ENCODE assay signal across 16 cellular contexts in genomic region chr11:132959663-132960062, GRCh38.
A peak's percentile ranks its signal among the peaks of the same experiment; 100 is the strongest.
DNase-seq lines count a peak whose midpoint lies in the region; ATAC-seq and TF ChIP-seq lines count a peak whose summit lies in the region.
"Had no signal": no experiment of that assay in that cellular context is flagged by ENCODE, and none has a peak within 500 bp of the region (broad histone marks: within the 10 kb centered on the region; RNA-seq: fewer than 3 reads in every experiment).

No MANE protein-coding gene starts in this region.

- H3K27ac ChIP-seq in esophagus muscularis mucosa (replicated peaks in 1 of 4): peak overlapping the region in 1 of 4 donors; percentile 6

- H3K27me3 Mint-ChIP-seq in brain: peaks cover 4% of the 10 kb centered on the region
- H3K27me3 Mint-ChIP-seq: B cell had no signal

- TF ChIP-seq EP300 in esophagus muscularis mucosa (IDR thresholded peaks at IDR 0.05): no peak

- no peaks in the 10 kb centered on the region for H3K9me3 ChIP-seq in esophagus muscularis mucosa
- H3K9me3 ChIP-seq: HAP-1 had no signal

- H3K36me3 ChIP-seq in esophagus muscularis mucosa: no peaks in the 10 kb centered on the region
- H3K36me3 ChIP-seq: HAP-1 had no signal

- peaks cover 0 to 7% (median 0%) of the 10 kb centered on the region in 4 donors for H3K27me3 ChIP-seq in esophagus muscularis mucosa

- H3K4me3 ChIP-seq in AG10803 (ENCODE audit: low read length) (no peak overlapping the region), esophagus muscularis mucosa (peak overlapping the region in 1 of 4 donors; percentile 9)
- H3K4me3 ChIP-seq: HAP-1 had no signal

- intact Hi-C loops in esophagus muscularis mucosa (cut with DNase I) (no loop called here), sciatic nerve (cut with DNase I) (no loop called here)

- DNase-seq in AG10803 (ENCODE audit: low read depth) (peak; percentile 6), esophagus muscularis mucosa (ENCODE audit: extremely low spot score) (peak; percentile 50), sciatic nerve (ENCODE audit: low spot score) (no peak), NCI-H446 treated with DMSO at 0.1 percent for 48 hours (lab: John Stamatoyannopoulos, UW) (no peak), DMS153 treated with DMSO at 0.1 percent for 48 hours (lab: John Stamatoyannopoulos, UW; ENCODE audit: unreplicated experiment) (no peak)
- DNase-seq in stimulated activated CD4-positive, alpha-beta T cell treated with anti-CD3 and anti-CD28 coated beads, Interleukin-4, amount 100 ng/mL, for 24 hours: no peak
- DNase-seq: ACHN; CD4-positive, alpha-beta memory T cell; DMS79 treated with DMSO at 0.1 percent for 48 hours; EL; GDM1; HFFc6; IMR-90 had no signal

- TF ChIP-seq CTCF in AG10803 (conservative IDR thresholded peaks at IDR 0.05; ENCODE audit: low read length): no peak
- no peak for TF ChIP-seq CTCF in brain (conservative IDR thresholded peaks at IDR 0.05)
- no peak for TF ChIP-seq CTCF in esophagus muscularis mucosa (IDR thresholded peaks at IDR 0.05)

- no peaks in the 10 kb centered on the region for H3K36me3 Mint-ChIP-seq in brain
- H3K36me3 Mint-ChIP-seq: CD4-positive, alpha-beta memory T cell had no signal

- WGBS in esophagus muscularis mucosa: 52% methylated on average over 4 of the region's 4 CpGs

- H3K27ac Mint-ChIP-seq in brain: peak overlapping the region in 3 of 5 experiments; percentile 9 to 94 (median 74)
- H3K27ac Mint-ChIP-seq: B cell; CD4-positive, alpha-beta memory T cell; HFFc6 had no signal

- peaks cover 0 to 14% (median 7%) of the 10 kb centered on the region in 4 donors for H3K4me1 ChIP-seq in esophagus muscularis mucosa
- H3K4me1 ChIP-seq: HAP-1 had no signal

- peak overlapping the region in 1 of 5 experiments; percentile 31 for H3K4me3 Mint-ChIP-seq in brain
- H3K4me3 Mint-ChIP-seq: B cell; CD4-positive, alpha-beta memory T cell; HFFc6 had no signal

- TF ChIP-seq POLR2A in esophagus muscularis mucosa (IDR thresholded peaks at IDR 0.05; ENCODE audit: low read depth): no peak

- H3K4me1 Mint-ChIP-seq in brain: peaks cover 31% of the 10 kb centered on the region
- H3K4me1 Mint-ChIP-seq: B cell had no signal

- peak; percentile 74 for ATAC-seq in sciatic nerve

- H3K9me3 Mint-ChIP-seq in brain: peaks cover 0 to 11% (median 0%) of the 10 kb centered on the region in 5 experiments
- H3K9me3 Mint-ChIP-seq: HFFc6 had no signal

Comparison
In these comparisons a context has a peak if more than half of its experiments do, and no peak if none do; other contexts are left out.
1. DNase-seq: peak in AG10803 (single experiment) and esophagus muscularis mucosa (single experiment); none in sciatic nerve (single experiment), NCI-H446 treated with DMSO at 0.1 percent for 48 hours (single experiment), DMS153 treated with DMSO at 0.1 percent for 48 hours (single experiment) and stimulated activated CD4-positive, alpha-beta T cell treated with anti-CD3 and anti-CD28 coated beads, Interleukin-4, amount 100 ng/mL, for 24 hours (single experiment).